8 cellular contexts compared by ENCODE assay signal in the genomic region with DNA sequence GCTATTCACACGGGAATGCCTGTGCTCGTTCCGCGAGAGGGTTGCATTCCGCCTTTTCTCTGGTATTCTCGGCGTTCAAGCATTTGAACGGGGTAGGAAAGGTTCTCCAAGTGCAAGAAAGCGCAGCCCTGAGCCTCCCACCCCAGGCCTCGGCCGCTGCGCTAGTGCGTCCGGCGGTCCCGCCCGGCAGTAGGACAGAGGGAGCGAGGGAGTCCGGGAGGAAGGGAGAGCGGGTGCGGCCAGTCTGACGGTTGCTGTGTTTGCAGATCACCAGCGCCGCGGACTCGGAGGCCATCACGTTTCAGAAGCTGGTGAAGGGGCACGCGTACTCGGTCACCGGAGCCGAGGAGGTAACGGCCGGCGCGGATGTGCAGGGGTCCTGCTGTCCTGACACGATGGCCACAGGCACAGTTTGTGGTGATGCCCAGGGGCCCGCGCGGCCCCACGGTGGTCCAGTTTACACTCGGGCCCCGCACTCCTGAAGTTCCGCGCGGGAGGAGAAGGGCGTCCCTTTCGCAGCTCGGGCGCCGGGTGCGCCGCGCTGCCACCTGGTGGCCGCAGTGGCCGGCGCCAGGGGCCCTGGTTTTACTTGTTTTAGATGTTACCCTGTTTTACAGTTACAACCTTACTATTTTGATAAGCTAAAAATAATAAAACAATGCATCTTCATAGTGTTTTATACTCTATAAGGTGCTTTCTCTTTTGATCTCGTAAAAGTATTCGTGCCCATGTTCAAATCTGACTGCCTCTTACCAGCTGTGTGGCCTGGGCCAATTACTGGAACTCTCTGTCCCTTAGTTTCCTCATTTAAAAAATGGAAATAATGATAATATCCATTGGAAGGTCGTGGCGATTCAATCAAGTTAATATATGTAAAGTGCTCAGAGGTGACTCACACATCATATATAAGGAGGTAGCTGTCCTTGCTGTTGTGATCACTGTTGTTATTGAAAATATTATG. TPM values are rescaled to one million over a fixed set of nuclear protein-coding genes. Genes with fewer than 3 reads are reported as not detected.
DNase-seq lines count a peak whose midpoint lies in the region; ATAC-seq and TF ChIP-seq lines count a peak whose summit lies in the region.

No MANE protein-coding gene starts in this region.

- H3K79me2 ChIP-seq in OCI-LY7 (ENCODE audit: insufficient read depth, low read depth, low read length): no peaks in the 10 kb centered on the region

- TF ChIP-seq CTCF in GM10248 (IDR thresholded peaks at IDR 0.05; ENCODE audit: control extremely low read depth, extremely low read depth, low read depth, missing control alignments) (peak; percentile 81), OCI-LY7 (conservative IDR thresholded peaks at IDR 0.05; ENCODE audit: low read length) (peak; percentile 91), fibroblast of the aortic adventitia (IDR thresholded peaks at IDR 0.05; ENCODE audit: insufficient read depth, low read length) (peak; percentile 70)

- H3K9me3 Mint-ChIP-seq in activated T-helper 2 cell treated with anti-CD3 and anti-CD28 coated beads, Interferon-gamma antibody, Interleukin-2, Interleukin-4, amounts not matched to agents 10 μg/mL and 5 μg/mL and 100 μg/mL, durations not matched to agents 14 hours and 24 hours and 36 hours: no peaks in the 10 kb centered on the region
- no peaks in the 10 kb centered on the region for H3K9me3 Mint-ChIP-seq in natural killer cell treated with Interleukin-12 subunit alpha and Interleukin-12 subunit beta and Interleukin-15 and Interleukin-18, amount 100 ng/mL, for 72 hours

- no peaks in the 10 kb centered on the region for H3K4me1 ChIP-seq in OCI-LY7 (ENCODE audit: insufficient read depth, low read length, poor library complexity, severe bottlenecking)

- H3K36me3 ChIP-seq in OCI-LY7 (ENCODE audit: insufficient read depth, low read length): no peaks in the 10 kb centered on the region

- no TSS peak for BruUV-seq in OCI-LY7 (replicated peaks; lab: Mats Ljungman, UMichigan)

- peaks cover 70% of the 10 kb centered on the region for H3K36me3 Mint-ChIP-seq in activated T-helper 2 cell treated with anti-CD3 and anti-CD28 coated beads, Interferon-gamma antibody, Interleukin-2, Interleukin-4, amounts not matched to agents 10 μg/mL and 5 μg/mL and 100 μg/mL, durations not matched to agents 14 hours and 24 hours and 36 hours (ENCODE audit: low read depth)
- no peaks in the 10 kb centered on the region for H3K36me3 Mint-ChIP-seq in natural killer cell treated with Interleukin-12 subunit alpha and Interleukin-12 subunit beta and Interleukin-15 and Interleukin-18, amount 100 ng/mL, for 72 hours

- H3K4me3 ChIP-seq in OCI-LY7 (ENCODE audit: low read depth, low read length, poor library complexity, severe bottlenecking) (no peak overlapping the region), fibroblast of the aortic adventitia (ENCODE audit: low read depth, low read length) (peak overlapping the region; percentile 39)

- H3K9me3 ChIP-seq in OCI-LY7 (ENCODE audit: low read length): no peaks in the 10 kb centered on the region

- ATAC-seq in HG02678 (IDR thresholded peaks at IDR 0.05; ENCODE audit: unreplicated experiment): peak; percentile 82
- ATAC-seq in natural killer cell treated with Interleukin-12 subunit alpha and Interleukin-12 subunit beta and Interleukin-15 and Interleukin-18, amount 100 ng/mL, for 72 hours: peak; percentile 68 to 76

- no peak overlapping the region for H2AFZ ChIP-seq in OCI-LY7 (ENCODE audit: low read length)

- DNase-seq in GM10248 (ENCODE audit: extremely low spot score) (peak; percentile 78), OCI-LY7 (ENCODE audit: low spot score) (peak; percentile 20), fibroblast of the aortic adventitia (ENCODE audit: low read depth) (peak; percentile 62), NCI-H1092 treated with DMSO at 0.1 percent for 48 hours (lab: John Stamatoyannopoulos, UW) (no peak)
- peak; percentile 45 for DNase-seq in activated T-helper 2 cell treated with anti-CD3 and anti-CD28 coated beads, Interferon-gamma antibody, Interleukin-2, Interleukin-4, amounts not matched to agents 10 μg/mL and 5 μg/mL and 100 μg/mL, durations not matched to agents 14 hours and 24 hours and 36 hours (ENCODE audit: low spot score)
- no peak for DNase-seq in natural killer cell treated with Interleukin-12 subunit alpha and Interleukin-12 subunit beta and Interleukin-15 and Interleukin-18, amount 100 ng/mL, for 72 hours (ENCODE audit: low spot score)
- DNase-seq in stimulated activated naive CD4-positive, alpha-beta T cell treated with Interleukin-2 at 50 U/mL for 16 hours (lab: John Stamatoyannopoulos, UW): peak; percentile 46

- H3K4me2 ChIP-seq in OCI-LY7 (ENCODE audit: low read length): peak overlapping the region; percentile 41; the same call in 1 of the 2 replicates

- CTCF ChIA-PET in GM10248 (lab: Yijun Ruan, JAX): interaction anchor here (0.6 to 5.8 kb wide), 40 partner anchors 11 to 584 kb away, joined by 3 to 68 read pairs (median 4); a partner anchor contains a TSS
- CTCF ChIA-PET in OCI-LY7 (lab: Charles Lee; ENCODE audit: unreplicated experiment): no interaction called here

- no peak overlapping the region for H3K27ac ChIP-seq in OCI-LY7 (ENCODE audit: low read depth, low read length, poor library complexity, severe bottlenecking)

- no peaks in the 10 kb centered on the region for H3K9me2 ChIP-seq in OCI-LY7 (ENCODE audit: insufficient read depth, low read length)

- peak overlapping the region; percentile 53 for H3K4me3 Mint-ChIP-seq in activated T-helper 2 cell treated with anti-CD3 and anti-CD28 coated beads, Interferon-gamma antibody, Interleukin-2, Interleukin-4, amounts not matched to agents 10 μg/mL and 5 μg/mL and 100 μg/mL, durations not matched to agents 14 hours and 24 hours and 36 hours (ENCODE audit: low read depth)
- peak overlapping the region; percentile 70 for H3K4me3 Mint-ChIP-seq in natural killer cell treated with Interleukin-12 subunit alpha and Interleukin-12 subunit beta and Interleukin-15 and Interleukin-18, amount 100 ng/mL, for 72 hours

- POLR2A ChIA-PET in GM10248 (lab: Yijun Ruan, JAX): no interaction called here
- POLR2A ChIA-PET in OCI-LY7 (lab: Charles Lee): no interaction called here

- intact Hi-C loops in OCI-LY7 (cut with micrococcal nuclease; ENCODE audit: unreplicated experiment): loop anchor here (1.0 kb wide), 1 partner anchor 51 kb away; no protein-coding TSS in a partner anchor
- intact Hi-C loops in activated T-helper 2 cell treated with anti-CD3 and anti-CD28 coated beads, Interferon-gamma antibody, Interleukin-2, Interleukin-4, amounts not matched to agents 10 μg/mL and 5 μg/mL and 100 μg/mL, durations not matched to agents 14 hours and 24 hours and 36 hours (cut with micrococcal nuclease): loop anchor here (1.0 to 2.0 kb wide), 3 partner anchors 22 to 51 kb away; a partner anchor contains a TSS

- peak overlapping the region; percentile 7 for H3K27ac Mint-ChIP-seq in activated T-helper 2 cell treated with anti-CD3 and anti-CD28 coated beads, Interferon-gamma antibody, Interleukin-2, Interleukin-4, amounts not matched to agents 10 μg/mL and 5 μg/mL and 100 μg/mL, durations not matched to agents 14 hours and 24 hours and 36 hours
- peak overlapping the region in 1 of 2 donors; percentile 55 for H3K27ac Mint-ChIP-seq in natural killer cell treated with Interleukin-12 subunit alpha and Interleukin-12 subunit beta and Interleukin-15 and Interleukin-18, amount 100 ng/mL, for 72 hours

- no peaks in the 10 kb centered on the region for H4K20me1 ChIP-seq in OCI-LY7 (ENCODE audit: insufficient read depth, low read length)

- H3K27me3 Mint-ChIP-seq in activated T-helper 2 cell treated with anti-CD3 and anti-CD28 coated beads, Interferon-gamma antibody, Interleukin-2, Interleukin-4, amounts not matched to agents 10 μg/mL and 5 μg/mL and 100 μg/mL, durations not matched to agents 14 hours and 24 hours and 36 hours (ENCODE audit: low read depth): no peaks in the 10 kb centered on the region
- H3K27me3 Mint-ChIP-seq in natural killer cell treated with Interleukin-12 subunit alpha and Interleukin-12 subunit beta and Interleukin-15 and Interleukin-18, amount 100 ng/mL, for 72 hours: no peaks in the 10 kb centered on the region

- peaks cover 15% of the 10 kb centered on the region for H3K4me1 Mint-ChIP-seq in activated T-helper 2 cell treated with anti-CD3 and anti-CD28 coated beads, Interferon-gamma antibody, Interleukin-2, Interleukin-4, amounts not matched to agents 10 μg/mL and 5 μg/mL and 100 μg/mL, durations not matched to agents 14 hours and 24 hours and 36 hours (ENCODE audit: low read depth)
- peaks cover 12 to 13% of the 10 kb centered on the region in 2 donors for H3K4me1 Mint-ChIP-seq in natural killer cell treated with Interleukin-12 subunit alpha and Interleukin-12 subunit beta and Interleukin-15 and Interleukin-18, amount 100 ng/mL, for 72 hours (ENCODE audit: low read depth in 2 of 2)

RNA-seq across cellular contexts. Expression of a gene that starts 36.7 kb away (rescaled TPM):
- not detected in 2 replicates for total RNA-seq in OCI-LY7 (2014; rRNA removed; shearing (Covaris generic))
- total RNA-seq in OCI-LY7 (2022): 0.52 TPM in 1 of 2 replicates, not detected in the other
- 91.3 and 93.5 TPM in 2 replicates for total RNA-seq in activated T-helper 2 cell treated with anti-CD3 and anti-CD28 coated beads, Interferon-gamma antibody, Interleukin-2, Interleukin-4, amounts not matched to agents 10 μg/mL and 5 μg/mL and 100 μg/mL, durations not matched to agents 14 hours and 24 hours and 36 hours
- total RNA-seq in fibroblast of the aortic adventitia (ENCODE audit: low replicate concordance): 456 and 481 TPM in 2 replicates
- total RNA-seq in natural killer cell treated with Interleukin-12 subunit alpha and Interleukin-12 subunit beta and Interleukin-15 and Interleukin-18, amount 100 ng/mL, for 72 hours: 10 to 100 TPM; 29.2 to 39.1 TPM

Comparison
In these comparisons a context has a peak if more than half of its experiments do, and no peak if none do; other contexts are left out.
1. DNase-seq: peak in GM10248 (single experiment), OCI-LY7 (single experiment), activated T-helper 2 cell treated with anti-CD3 and anti-CD28 coated beads, Interferon-gamma antibody, Interleukin-2, Interleukin-4, amounts not matched to agents 10 μg/mL and 5 μg/mL and 100 μg/mL, durations not matched to agents 14 hours and 24 hours and 36 hours (single experiment), fibroblast of the aortic adventitia (single experiment) and stimulated activated naive CD4-positive, alpha-beta T cell treated with Interleukin-2 at 50 U/mL for 16 hours (single experiment); none in natural killer cell treated with Interleukin-12 subunit alpha and Interleukin-12 subunit beta and Interleukin-15 and Interleukin-18, amount 100 ng/mL, for 72 hours (single experiment) and NCI-H1092 treated with DMSO at 0.1 percent for 48 hours (single experiment).
2. RNA of a gene that starts 36.7 kb away (total RNA-seq): 456 to 481 TPM in fibroblast of the aortic adventitia, 91.3 to 93.5 TPM in activated T-helper 2 cell treated with anti-CD3 and anti-CD28 coated beads, Interferon-gamma antibody, Interleukin-2, Interleukin-4, amounts not matched to agents 10 μg/mL and 5 μg/mL and 100 μg/mL, durations not matched to agents 14 hours and 24 hours and 36 hours and 29.2 to 39.1 TPM in natural killer cell treated with Interleukin-12 subunit alpha and Interleukin-12 subunit beta and Interleukin-15 and Interleukin-18, amount 100 ng/mL, for 72 hours; 0.52 TPM in OCI-LY7; every median in the first group is over 10 times any median in the second.
3. Peak in every context shown above with its lines, with median percentiles within 50 percentile points of each other: CTCF ChIP-seq.